Comparison of ENCODE assay signal across 15 cellular contexts in genomic region chr16:80620656-80621605, GRCh38.
DNase-seq lines count a peak whose midpoint lies in the region; ATAC-seq and TF ChIP-seq lines count a peak whose summit lies in the region.
"Had no signal": no experiment of that assay in that cellular context is flagged by ENCODE, and none has a peak within 500 bp of the region (broad histone marks: within the 10 kb centered on the region; RNA-seq: fewer than 3 reads in every experiment).

No MANE protein-coding gene starts in this region.

- no peak overlapping the region for H2AFZ ChIP-seq in PC-3 (ENCODE audit: low read length)

- no TSS peak for BruUV-seq in PC-3 (replicated peaks; lab: Mats Ljungman, UMichigan)

- H3K4me3 ChIP-seq in PC-3 (ENCODE audit: low read length): no peak overlapping the region
- H3K4me3 ChIP-seq: SK-N-MC had no signal

- DNase-seq in GM13976 (ENCODE audit: low spot score): peak; percentile 1
- peak; percentile 8 for DNase-seq in PC-3
- peak; percentile 32 for DNase-seq in glutamatergic neuron
- peak; percentile 65 for DNase-seq in retina
- DNase-seq in DMS 273 treated with DMSO at 0.1 percent for 48 hours (lab: John Stamatoyannopoulos, UW): no peak
- no peak for DNase-seq in GM19240 (ENCODE audit: insufficient read length, low spot score)
- DNase-seq: BE2C, Karpas-422, NCI-H1417 treated with DMSO at 0.1 percent for 48 hours, NCI-H187, NCI-H69, SHP77 treated with DMSO at 0.1 percent for 48 hours had no signal

- CTCF ChIA-PET in PC-3 (lab: Charles Lee): no interaction called here

- ATAC-seq in PC-3 (no peak), HG03025 (IDR thresholded peaks at IDR 0.05; ENCODE audit: low FRiP score, unreplicated experiment) (no peak)

- peaks cover 5% of the 10 kb centered on the region for H3K36me3 Mint-ChIP-seq in glutamatergic neuron (ENCODE audit: unreplicated experiment)

- peaks cover 5% of the 10 kb centered on the region for H3K4me1 Mint-ChIP-seq in glutamatergic neuron (ENCODE audit: low read depth, unreplicated experiment)

- peaks cover 3% of the 10 kb centered on the region for H3K9me3 Mint-ChIP-seq in glutamatergic neuron (ENCODE audit: unreplicated experiment)

- H3K27ac ChIP-seq in PC-3 (ENCODE audit: low read length): no peak overlapping the region
- H3K27ac ChIP-seq: RWPE1, SK-N-MC had no signal

- in situ Hi-C loops in GM13976 (cut with MboI; ENCODE audit: low sequenced_read_pairs, unreplicated experiment): no loop called here

- H3K27me3 ChIP-seq in PC-3 (ENCODE audit: low read length): no peaks in the 10 kb centered on the region
- H3K27me3 ChIP-seq: BE2C had no signal

- intact Hi-C loops in PC-3 (cut with micrococcal nuclease): no loop called here

- H3F3A ChIP-seq in PC-3 (ENCODE audit: low read length, unreplicated experiment): no peaks in the 10 kb centered on the region

- POLR2A ChIA-PET in PC-3 (lab: Charles Lee; ENCODE audit: unreplicated experiment): no interaction called here

- H3K9me2 ChIP-seq in PC-3 (replicated peaks; ENCODE audit: low read length): no peaks in the 10 kb centered on the region

- H4K20me1 ChIP-seq in PC-3 (ENCODE audit: low read length): no peaks in the 10 kb centered on the region

- H3K27me3 Mint-ChIP-seq in glutamatergic neuron (ENCODE audit: unreplicated experiment): peaks cover 4% of the 10 kb centered on the region

- TF ChIP-seq CTCF in GM13976 (IDR thresholded peaks at IDR 0.05; ENCODE audit: borderline replicate concordance, control extremely low read depth, extremely low read depth, insufficient read depth, missing control alignments) (no peak), PC-3 (conservative IDR thresholded peaks at IDR 0.05; ENCODE audit: low read depth, low read length) (no peak), glutamatergic neuron (IDR thresholded peaks at IDR 0.05; ENCODE audit: partially characterized antibody, unreplicated experiment) (no peak)

- H3K27ac Mint-ChIP-seq in glutamatergic neuron (ENCODE audit: unreplicated experiment): no peak overlapping the region

- H3K79me2 ChIP-seq in PC-3 (ENCODE audit: low read length): no peaks in the 10 kb centered on the region

- H3K4me1 ChIP-seq in PC-3 (ENCODE audit: insufficient read depth, low read length): peaks cover 21% of the 10 kb centered on the region
- H3K4me1 ChIP-seq: BE2C had no signal

- H3K4me2 ChIP-seq in PC-3 (ENCODE audit: low read length): no peak overlapping the region

- H3K4me3 Mint-ChIP-seq in glutamatergic neuron (ENCODE audit: unreplicated experiment): no peak overlapping the region

- 0 out of 2 replicates have a peak, but pooled peaks cover 6% of the 10 kb centered on the region for H3K36me3 ChIP-seq in PC-3 (ENCODE audit: low read depth, low read length)
- H3K36me3 ChIP-seq: BE2C had no signal

- H3K9ac ChIP-seq in PC-3 (ENCODE audit: low read length): no peak overlapping the region

- no peaks in the 10 kb centered on the region for H3K9me3 ChIP-seq in PC-3 (ENCODE audit: low read length)

Comparison
In these comparisons a context has a peak if more than half of its experiments do, and no peak if none do; other contexts are left out.
1. DNase-seq: peak in GM13976 (single experiment), PC-3 (single experiment), glutamatergic neuron (single experiment) and retina (single experiment); none in DMS 273 treated with DMSO at 0.1 percent for 48 hours (single experiment) and GM19240 (single experiment).